13 cellular contexts compared by ENCODE assay signal in the genomic region with DNA sequence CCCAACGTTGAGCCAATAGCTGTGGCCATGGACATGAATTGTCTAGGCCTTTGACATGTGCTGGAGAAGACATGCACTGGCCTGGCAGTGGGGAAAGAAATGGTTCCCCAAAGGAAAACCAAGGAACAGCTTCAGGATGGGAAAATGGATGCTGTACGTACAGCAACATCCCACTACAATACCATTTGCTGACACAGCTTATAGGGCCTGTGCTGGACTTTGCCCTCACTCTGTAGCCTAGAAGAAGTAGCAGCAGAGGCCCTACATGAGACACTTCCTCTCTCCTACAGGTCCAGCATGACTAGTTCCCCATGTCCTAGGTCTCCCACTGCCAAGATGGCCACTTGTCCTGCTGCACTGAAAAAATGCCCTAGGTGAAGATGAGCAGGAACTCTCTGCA.
"Had no signal": no experiment of that assay in that cellular context is flagged by ENCODE, and none has a peak within 500 bp of the region (broad histone marks: within the 10 kb centered on the region; RNA-seq: fewer than 3 reads in every experiment).

No MANE protein-coding gene starts in this region.

- H3K36me3 Mint-ChIP-seq: naive B cell, type B pancreatic cell had no signal

- H3K9me3 Mint-ChIP-seq: type B pancreatic cell had no signal

- DNase-seq: cortex of kidney; dorsolateral prefrontal cortex; effector CD8-positive, alpha-beta T cell; heart right ventricle; hypothalamus; kidney glomerular epithelial cell; mesendoderm; naive B cell; psoas muscle; sigmoid colon; stimulated activated naive CD4-positive, alpha-beta T cell treated with Interleukin-2 at 50 U/mL for 16 hours had no signal

- ATAC-seq: heart right ventricle, psoas muscle had no signal

- H3K27me3 Mint-ChIP-seq: naive B cell had no signal

- H3K4me3 Mint-ChIP-seq: naive B cell, nephron, type B pancreatic cell had no signal
